In genomic region chr17:77288115-77288619, GRCh38 we compare ENCODE assay signal across 13 cellular contexts.
A peak's percentile ranks its signal among the peaks of the same experiment; 100 is the strongest.
DNase-seq lines count a peak whose midpoint lies in the region; ATAC-seq, FAIRE-seq and TF ChIP-seq lines count a peak whose summit lies in the region.
"Had no signal": no experiment of that assay in that cellular context is flagged by ENCODE, and none has a peak within 500 bp of the region (broad histone marks: within the 10 kb centered on the region; RNA-seq: fewer than 3 reads in every experiment).

No MANE protein-coding gene starts in this region.

- no peaks in the 10 kb centered on the region for H3K36me3 ChIP-seq in esophagus (ENCODE audit: control insufficient read depth in 2 of 2, insufficient read depth in 2 of 2, low read length in 1 of 2)
- H3K36me3 ChIP-seq: left lung had no signal

- H3K4me3 Mint-ChIP-seq in nephron = no peak overlapping the region
- H3K4me3 Mint-ChIP-seq: activated B cell treated with CpG ODN at 0.5 μM for 24 hours; activated naive CD4-positive, alpha-beta T cell treated with anti-CD3 and anti-CD28 coated beads, Interleukin-2, amount 50 U/mL, for 24 hours; effector memory CD8-positive, alpha-beta T cell had no signal

- no peaks in the 10 kb centered on the region for H3K36me3 Mint-ChIP-seq in nephron (ENCODE audit: low read depth)
- H3K36me3 Mint-ChIP-seq: activated naive CD4-positive, alpha-beta T cell treated with anti-CD3 and anti-CD28 coated beads, Interleukin-2, amount 50 U/mL, for 24 hours had no signal

- peaks cover 10 to 21% of the 10 kb centered on the region in 2 donors for H3K4me1 ChIP-seq in esophagus (ENCODE audit: control insufficient read depth in 2 of 2, insufficient read depth in 2 of 2, low read length in 1 of 2)

- no peak for FAIRE-seq in urothelium cell line (lab: Jason Lieb, UNC)

- H3K4me1 Mint-ChIP-seq in nephron = peaks cover 36% of the 10 kb centered on the region
- H3K4me1 Mint-ChIP-seq: activated naive CD4-positive, alpha-beta T cell treated with anti-CD3 and anti-CD28 coated beads, Interleukin-2, amount 50 U/mL, for 24 hours had no signal

- H3K27ac ChIP-seq in esophagus (ENCODE audit: low read depth in 2 of 2, low read length in 1 of 2) = peak overlapping the region; percentile 95 to 98

- peak overlapping the region in 1 of 2 donors; percentile 2 for H3K4me3 ChIP-seq in esophagus (ENCODE audit: low read depth in 1 of 2, low read length in 2 of 2)
- H3K4me3 ChIP-seq: left lung had no signal

- DNase-seq in Right ventricle myocardium superior (no peak), cardiac septum (ENCODE audit: low spot score) (no peak), urothelium cell line (ENCODE audit: low spot score) (peak; percentile 33), DMS53 (lab: John Stamatoyannopoulos, UW) (no peak), GDM1 (lab: John Stamatoyannopoulos, UW) (no peak), SKM-1 treated with dmso at 0.1 percent for 144 hours (lab: John Stamatoyannopoulos, UW; ENCODE audit: unreplicated experiment) (no peak)
- DNase-seq: activated B cell treated with CpG ODN at 0.5 μM for 24 hours; effector memory CD8-positive, alpha-beta T cell; left lung; stimulated activated CD4-positive, alpha-beta T cell treated with anti-CD3 and anti-CD28 coated beads, Interleukin-4, amount 100 ng/mL, for 1 hour had no signal

- no peaks in the 10 kb centered on the region for H3K27me3 ChIP-seq in esophagus (ENCODE audit: control insufficient read depth in 1 of 2, insufficient read depth in 2 of 2, low read length in 2 of 2)
- H3K27me3 ChIP-seq: left lung had no signal

- intact Hi-C loops in Right ventricle myocardium superior (cut with DNase I) (no loop called here), cardiac septum (cut with DNase I) (no loop called here)

- ATAC-seq in Right ventricle myocardium superior (ENCODE audit: poor library complexity) = peak; percentile 4
- ATAC-seq: effector memory CD8-positive, alpha-beta T cell had no signal

- no peak for TF ChIP-seq CTCF in nephron (IDR thresholded peaks at IDR 0.05; ENCODE audit: unreplicated experiment in 3 of 3)

- H3K9me3 Mint-ChIP-seq in nephron = no peaks in the 10 kb centered on the region
- H3K9me3 Mint-ChIP-seq: activated B cell treated with CpG ODN at 0.5 μM for 24 hours; activated naive CD4-positive, alpha-beta T cell treated with anti-CD3 and anti-CD28 coated beads, Interleukin-2, amount 50 U/mL, for 24 hours; effector memory CD8-positive, alpha-beta T cell had no signal

- peaks cover 18% of the 10 kb centered on the region for H3K27me3 Mint-ChIP-seq in nephron (ENCODE audit: low read depth)
- H3K27me3 Mint-ChIP-seq: activated B cell treated with CpG ODN at 0.5 μM for 24 hours; activated naive CD4-positive, alpha-beta T cell treated with anti-CD3 and anti-CD28 coated beads, Interleukin-2, amount 50 U/mL, for 24 hours had no signal

- H3K27ac Mint-ChIP-seq in nephron = peak overlapping the region; percentile 66 to 95 (median 84)
- H3K27ac Mint-ChIP-seq: activated B cell treated with CpG ODN at 0.5 μM for 24 hours; activated naive CD4-positive, alpha-beta T cell treated with anti-CD3 and anti-CD28 coated beads, Interleukin-2, amount 50 U/mL, for 24 hours; effector memory CD8-positive, alpha-beta T cell had no signal

- H3K9me3 ChIP-seq in esophagus (ENCODE audit: control insufficient read depth in 2 of 2, insufficient read depth in 1 of 2, low read depth in 1 of 2, low read length in 1 of 2) = no peaks in the 10 kb centered on the region
- H3K9me3 ChIP-seq: left lung had no signal

- 60 to 62% methylated on average over 17 of the region's 17 CpGs for WGBS in esophagus, 2 donors
